Comparison of ENCODE assay signal across 8 cellular contexts in genomic region chr6:139374357-139375238, GRCh38. TPM values are rescaled to one million over a fixed set of nuclear protein-coding genes. Genes with fewer than 3 reads are reported as not detected.
DNase-seq lines count a peak whose midpoint lies in the region; ATAC-seq lines count a peak whose summit lies in the region.

CITED2 (minus strand) TSS chr6:139374648; CDS start chr6:139373944, 704 bp downstream.

- peak within 1 kb of the TSS; percentile 72 for H3K27ac ChIP-seq in KOPT-K1 (ENCODE audit: low read depth, low read length, poor library complexity, severe bottlenecking)

- H3K4me1 Mint-ChIP-seq in activated T-helper 1 cell treated with anti-CD3 and anti-CD28 coated beads, Interleukin-12 subunit alpha, Interleukin-12 subunit beta, Interleukin-2, Interleukin-4 antibody, amounts not matched to agents 30 ng/mL and 10 ng/mL and 1 ng/mL, durations not matched to agents 14 hours and 24 hours and 36 hours (ENCODE audit: low read depth), result peaks cover 39% of the 10 kb centered on the region
- H3K4me1 Mint-ChIP-seq in naive thymus-derived CD8-positive, alpha-beta T cell, result peaks cover 23 to 47% (median 36%) of the 10 kb centered on the region in 4 donors
- H3K4me1 Mint-ChIP-seq in stimulated activated naive B cell treated with anti-CD40 and anti-IgM and Interleukin-4, amounts not matched to agents 10 μg/mL and 1 μg/mL and 100 μg/mL, for 72 hours, result peaks cover 19 to 33% of the 10 kb centered on the region in 2 donors

- POLR2A ChIA-PET in naive thymus-derived CD8-positive, alpha-beta T cell (lab: Charles Lee), result interaction anchor here (0.5 to 4.3 kb wide), 50 partner anchors 9 to 1557 kb away, joined by 3 to 60 read pairs (median 5); partner anchors contain the start of genes CCDC28A, HEBP2, HECA and REPS1

- intact Hi-C loops in activated T-helper 1 cell treated with anti-CD3 and anti-CD28 coated beads, Interleukin-12 subunit alpha, Interleukin-12 subunit beta, Interleukin-2, Interleukin-4 antibody, amounts not matched to agents 30 ng/mL and 10 ng/mL and 1 ng/mL, durations not matched to agents 14 hours and 24 hours and 36 hours (cut with micrococcal nuclease), result loop anchor here (1.0 to 10.0 kb wide), 16 partner anchors 73 to 1434 kb away; partner anchors contain the start of genes ABRACL, CCDC28A and TXLNB

- peak within 1 kb of the TSS; percentile 99 for H3K4me3 Mint-ChIP-seq in activated T-helper 1 cell treated with anti-CD3 and anti-CD28 coated beads, Interleukin-12 subunit alpha, Interleukin-12 subunit beta, Interleukin-2, Interleukin-4 antibody, amounts not matched to agents 30 ng/mL and 10 ng/mL and 1 ng/mL, durations not matched to agents 14 hours and 24 hours and 36 hours
- peak within 1 kb of the TSS; percentile 99 to 100 (median 100) for H3K4me3 Mint-ChIP-seq in naive thymus-derived CD8-positive, alpha-beta T cell
- H3K4me3 Mint-ChIP-seq in stimulated activated naive B cell treated with anti-CD40 and anti-IgM and Interleukin-4, amounts not matched to agents 10 μg/mL and 1 μg/mL and 100 μg/mL, for 72 hours, result peak within 1 kb of the TSS; percentile 88 to 98

- H3K36me3 ChIP-seq in KOPT-K1 (ENCODE audit: insufficient read depth, low read length), result no peaks in the 10 kb centered on the region

- peak; percentile 66 for ATAC-seq in GM21786 (IDR thresholded peaks at IDR 0.05; ENCODE audit: unreplicated experiment)
- peak; percentile 63 to 65 for ATAC-seq in naive thymus-derived CD8-positive, alpha-beta T cell
- peak; percentile 80 to 82 for ATAC-seq in stimulated activated naive B cell treated with anti-CD40 and anti-IgM and Interleukin-4, amounts not matched to agents 10 μg/mL and 1 μg/mL and 100 μg/mL, for 72 hours (replicated peaks)

- H3K27ac Mint-ChIP-seq in activated T-helper 1 cell treated with anti-CD3 and anti-CD28 coated beads, Interleukin-12 subunit alpha, Interleukin-12 subunit beta, Interleukin-2, Interleukin-4 antibody, amounts not matched to agents 30 ng/mL and 10 ng/mL and 1 ng/mL, durations not matched to agents 14 hours and 24 hours and 36 hours, result peak within 1 kb of the TSS; percentile 99
- H3K27ac Mint-ChIP-seq in naive thymus-derived CD8-positive, alpha-beta T cell, result peak within 1 kb of the TSS; percentile 98 to 100 (median 99)
- H3K27ac Mint-ChIP-seq in stimulated activated naive B cell treated with anti-CD40 and anti-IgM and Interleukin-4, amounts not matched to agents 10 μg/mL and 1 μg/mL and 100 μg/mL, for 72 hours, result peak within 1 kb of the TSS; percentile 100

- DNase-seq in DMS79 treated with DMSO at 0.1 percent for 48 hours (lab: John Stamatoyannopoulos, UW) (peak; percentile 91), RPMI7951 (ENCODE audit: low read depth) (peak; percentile 96), fibroblast of gingiva (ENCODE audit: low read depth) (peak; percentile 98)
- DNase-seq in activated T-helper 1 cell treated with anti-CD3 and anti-CD28 coated beads, Interleukin-12 subunit alpha, Interleukin-12 subunit beta, Interleukin-2, Interleukin-4 antibody, amounts not matched to agents 30 ng/mL and 10 ng/mL and 1 ng/mL, durations not matched to agents 14 hours and 24 hours and 36 hours (ENCODE audit: low spot score), result peak; percentile 89
- peak; percentile 86 to 98 (median 94) for DNase-seq in naive thymus-derived CD8-positive, alpha-beta T cell
- DNase-seq in stimulated activated naive B cell treated with anti-CD40 and anti-IgM and Interleukin-4, amounts not matched to agents 10 μg/mL and 1 μg/mL and 100 μg/mL, for 72 hours, result peak; percentile 92

- H3K27me3 Mint-ChIP-seq in activated T-helper 1 cell treated with anti-CD3 and anti-CD28 coated beads, Interleukin-12 subunit alpha, Interleukin-12 subunit beta, Interleukin-2, Interleukin-4 antibody, amounts not matched to agents 30 ng/mL and 10 ng/mL and 1 ng/mL, durations not matched to agents 14 hours and 24 hours and 36 hours (ENCODE audit: insufficient read depth), result no peaks in the 10 kb centered on the region
- H3K27me3 Mint-ChIP-seq in naive thymus-derived CD8-positive, alpha-beta T cell, result no peaks in the 10 kb centered on the region
- H3K27me3 Mint-ChIP-seq in stimulated activated naive B cell treated with anti-CD40 and anti-IgM and Interleukin-4, amounts not matched to agents 10 μg/mL and 1 μg/mL and 100 μg/mL, for 72 hours, result no peaks in the 10 kb centered on the region

- peaks cover 14% of the 10 kb centered on the region for H3K36me3 Mint-ChIP-seq in activated T-helper 1 cell treated with anti-CD3 and anti-CD28 coated beads, Interleukin-12 subunit alpha, Interleukin-12 subunit beta, Interleukin-2, Interleukin-4 antibody, amounts not matched to agents 30 ng/mL and 10 ng/mL and 1 ng/mL, durations not matched to agents 14 hours and 24 hours and 36 hours (ENCODE audit: low read depth)
- peaks cover 10 to 35% (median 15%) of the 10 kb centered on the region in 3 donors for H3K36me3 Mint-ChIP-seq in naive thymus-derived CD8-positive, alpha-beta T cell
- H3K36me3 Mint-ChIP-seq in stimulated activated naive B cell treated with anti-CD40 and anti-IgM and Interleukin-4, amounts not matched to agents 10 μg/mL and 1 μg/mL and 100 μg/mL, for 72 hours, result peaks cover 10 to 13% of the 10 kb centered on the region in 2 donors

- no peaks in the 10 kb centered on the region for H3K9me3 Mint-ChIP-seq in activated T-helper 1 cell treated with anti-CD3 and anti-CD28 coated beads, Interleukin-12 subunit alpha, Interleukin-12 subunit beta, Interleukin-2, Interleukin-4 antibody, amounts not matched to agents 30 ng/mL and 10 ng/mL and 1 ng/mL, durations not matched to agents 14 hours and 24 hours and 36 hours
- H3K9me3 Mint-ChIP-seq in naive thymus-derived CD8-positive, alpha-beta T cell, result peaks cover 0 to 6% (median 0%) of the 10 kb centered on the region in 9 donors
- H3K9me3 Mint-ChIP-seq in stimulated activated naive B cell treated with anti-CD40 and anti-IgM and Interleukin-4, amounts not matched to agents 10 μg/mL and 1 μg/mL and 100 μg/mL, for 72 hours, result no peaks in the 10 kb centered on the region

- H3K9me3 ChIP-seq in KOPT-K1 (ENCODE audit: insufficient read depth, low read length, poor library complexity, severe bottlenecking), result no peaks in the 10 kb centered on the region

RNA-seq across cellular contexts. Expression of gene CITED2, which starts in this region (rescaled TPM):
- 40.0 and 47.6 TPM in 2 replicates for total RNA-seq in RPMI7951 (2014; rRNA removed; shearing (Covaris generic))
- 72.5 and 73.7 TPM in 2 replicates for total RNA-seq in activated T-helper 1 cell treated with anti-CD3 and anti-CD28 coated beads, Interleukin-12 subunit alpha, Interleukin-12 subunit beta, Interleukin-2, Interleukin-4 antibody, amounts not matched to agents 30 ng/mL and 10 ng/mL and 1 ng/mL, durations not matched to agents 14 hours and 24 hours and 36 hours
- total RNA-seq in naive thymus-derived CD8-positive, alpha-beta T cell, result 10 to 100 TPM; 92.4 to 95.4 TPM
- 10 to 100 TPM; 25.6 to 49.0 (median 29.0) TPM for polyA plus RNA-seq in naive thymus-derived CD8-positive, alpha-beta T cell

Comparison
In these comparisons a context has a peak if more than half of its experiments do, and no peak if none do; other contexts are left out.
1. Peak in every context shown above with its lines: DNase-seq, ATAC-seq and H3K27ac ChIP-seq.